In the genomic region with DNA sequence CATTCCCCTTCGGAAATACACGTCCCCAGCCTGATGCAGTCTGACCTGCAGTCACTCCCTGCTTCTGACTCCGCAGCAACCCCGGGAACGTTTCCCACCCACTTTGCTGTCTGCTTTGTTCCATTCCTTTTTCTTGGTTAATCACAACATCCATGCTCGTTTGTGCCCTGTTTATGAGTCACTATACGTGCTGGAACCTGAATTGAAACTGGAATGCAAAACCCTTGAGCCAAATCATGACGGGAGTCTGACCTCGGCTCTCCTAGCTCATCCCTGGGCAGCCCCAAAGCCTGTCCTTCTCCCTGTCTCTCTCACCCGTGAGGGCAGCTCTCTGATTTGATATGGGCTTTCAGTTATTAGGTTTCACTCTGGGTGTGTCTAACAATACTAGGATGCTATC, we compare ENCODE assay signal across 1 cellular context.
TF ChIP-seq lines count a peak whose summit lies in the region.

No MANE protein-coding gene starts in this region.

TF ChIP-seq in SK-N-SH, 30 proteins besides CTCF, POLR2A, EP300 and RAD21:
- TF ChIP-seq, protein P1, sequence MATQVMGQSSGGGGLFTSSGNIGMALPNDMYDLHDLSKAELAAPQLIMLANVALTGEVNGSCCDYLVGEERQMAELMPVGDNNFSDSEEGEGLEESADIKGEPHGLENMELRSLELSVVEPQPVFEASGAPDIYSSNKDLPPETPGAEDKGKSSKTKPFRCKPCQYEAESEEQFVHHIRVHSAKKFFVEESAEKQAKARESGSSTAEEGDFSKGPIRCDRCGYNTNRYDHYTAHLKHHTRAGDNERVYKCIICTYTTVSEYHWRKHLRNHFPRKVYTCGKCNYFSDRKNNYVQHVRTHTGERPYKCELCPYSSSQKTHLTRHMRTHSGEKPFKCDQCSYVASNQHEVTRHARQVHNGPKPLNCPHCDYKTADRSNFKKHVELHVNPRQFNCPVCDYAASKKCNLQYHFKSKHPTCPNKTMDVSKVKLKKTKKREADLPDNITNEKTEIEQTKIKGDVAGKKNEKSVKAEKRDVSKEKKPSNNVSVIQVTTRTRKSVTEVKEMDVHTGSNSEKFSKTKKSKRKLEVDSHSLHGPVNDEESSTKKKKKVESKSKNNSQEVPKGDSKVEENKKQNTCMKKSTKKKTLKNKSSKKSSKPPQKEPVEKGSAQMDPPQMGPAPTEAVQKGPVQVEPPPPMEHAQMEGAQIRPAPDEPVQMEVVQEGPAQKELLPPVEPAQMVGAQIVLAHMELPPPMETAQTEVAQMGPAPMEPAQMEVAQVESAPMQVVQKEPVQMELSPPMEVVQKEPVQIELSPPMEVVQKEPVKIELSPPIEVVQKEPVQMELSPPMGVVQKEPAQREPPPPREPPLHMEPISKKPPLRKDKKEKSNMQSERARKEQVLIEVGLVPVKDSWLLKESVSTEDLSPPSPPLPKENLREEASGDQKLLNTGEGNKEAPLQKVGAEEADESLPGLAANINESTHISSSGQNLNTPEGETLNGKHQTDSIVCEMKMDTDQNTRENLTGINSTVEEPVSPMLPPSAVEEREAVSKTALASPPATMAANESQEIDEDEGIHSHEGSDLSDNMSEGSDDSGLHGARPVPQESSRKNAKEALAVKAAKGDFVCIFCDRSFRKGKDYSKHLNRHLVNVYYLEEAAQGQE (IDR thresholded peaks at IDR 0.05; ENCODE audit: low read depth, low read length), result no peak
- TF ChIP-seq GABPA (IDR thresholded peaks at IDR 0.05; ENCODE audit: low read depth), result no peak
- no peak for TF ChIP-seq RFX5 (IDR thresholded peaks at IDR 0.05; ENCODE audit: low read length)
- TF ChIP-seq CHD2 (IDR thresholded peaks at IDR 0.05; ENCODE audit: low read length, partially characterized antibody), result no peak
- TF ChIP-seq, protein P2, sequence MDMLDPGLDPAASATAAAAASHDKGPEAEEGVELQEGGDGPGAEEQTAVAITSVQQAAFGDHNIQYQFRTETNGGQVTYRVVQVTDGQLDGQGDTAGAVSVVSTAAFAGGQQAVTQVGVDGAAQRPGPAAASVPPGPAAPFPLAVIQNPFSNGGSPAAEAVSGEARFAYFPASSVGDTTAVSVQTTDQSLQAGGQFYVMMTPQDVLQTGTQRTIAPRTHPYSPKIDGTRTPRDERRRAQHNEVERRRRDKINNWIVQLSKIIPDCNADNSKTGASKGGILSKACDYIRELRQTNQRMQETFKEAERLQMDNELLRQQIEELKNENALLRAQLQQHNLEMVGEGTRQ (IDR thresholded peaks at IDR 0.05; ENCODE audit: borderline replicate concordance, low read depth, low read length), result no peak
